In genomic region chr19:49818691-49819331, GRCh38 we compare ENCODE assay signal across 8 cellular contexts. TPM values are rescaled to one million over a fixed set of nuclear protein-coding genes. Genes with fewer than 3 reads are reported as not detected.
A peak's percentile ranks its signal among the peaks of the same experiment; 100 is the strongest.
DNase-seq lines count a peak whose midpoint lies in the region; ATAC-seq and TF ChIP-seq lines count a peak whose summit lies in the region.

No MANE protein-coding gene starts in this region.

- no peaks in the 10 kb centered on the region for H3K9me3 ChIP-seq in left ventricle myocardium inferior (replicated peaks)
- H3K9me3 ChIP-seq in lung (ENCODE audit: control insufficient read depth in 2 of 2, insufficient read depth in 1 of 2, low read length in 1 of 2) = no peaks in the 10 kb centered on the region

- ATAC-seq in left cardiac atrium (no peak), lung (ENCODE audit: insufficient read depth, low FRiP score) (no peak)

- H3K27ac ChIP-seq in left ventricle myocardium inferior (replicated peaks) (peak overlapping the region; percentile 92), lung (ENCODE audit: low read depth in 1 of 2, low read length in 1 of 2) (peak overlapping the region; percentile 74 to 95)

- TF ChIP-seq CTCF in left ventricle myocardium inferior (IDR thresholded peaks at IDR 0.05; ENCODE audit: borderline replicate concordance) = no peak
- no peak for TF ChIP-seq CTCF in lung (IDR thresholded peaks at IDR 0.05; ENCODE audit: control extremely low read depth, extremely low read depth)

- H3K4me3 ChIP-seq in left ventricle myocardium inferior = peak overlapping the region; percentile 86
- peak overlapping the region; percentile 81 for H3K4me3 ChIP-seq in lung

- intact Hi-C loops in left ventricle myocardium inferior (cut with micrococcal nuclease) (loop anchor here (5.0 kb wide), 1 partner anchor 48 kb away; the partner anchor contains the start of gene PNKP), left cardiac atrium (cut with DNase I) (loop anchor here (5.0 to 10.0 kb wide), 3 partner anchors 33 to 53 kb away; partner anchors contain the start of genes PNKP (in 1 of the 2) and PTOV1 (in 1 of the 2))

- no peaks in the 10 kb centered on the region for H3K27me3 ChIP-seq in left ventricle myocardium inferior (ENCODE audit: low read depth)
- no peaks in the 10 kb centered on the region for H3K27me3 ChIP-seq in lung (ENCODE audit: control insufficient read depth, insufficient read depth)

- peaks cover 49% of the 10 kb centered on the region for H3K4me1 ChIP-seq in left ventricle myocardium inferior
- peaks cover 0 to 4% of the 10 kb centered on the region in 2 donors for H3K4me1 ChIP-seq in lung (ENCODE audit: control insufficient read depth in 2 of 2, insufficient read depth in 2 of 2, low read length in 2 of 2)

- WGBS in lung, 2 donors = 25 to 38% methylated on average over 14 of the region's 14 CpGs

- DNase-seq in left ventricle myocardium inferior = no peak
- DNase-seq in left cardiac atrium = no peak
- DNase-seq in astrocyte of the hippocampus (ENCODE audit: low read depth, low spot score) = peak; percentile 45
- no peak for DNase-seq in lung (ENCODE audit: low spot score)
- DNase-seq in NCI-H2196 (lab: John Stamatoyannopoulos, UW; ENCODE audit: unreplicated experiment) = no peak
- no peak for DNase-seq in A172 (ENCODE audit: low spot score)
- DNase-seq in NOMO-1 treated with dmso at 0.1 percent for 144 hours (lab: John Stamatoyannopoulos, UW; ENCODE audit: unreplicated experiment) = no peak
- DNase-seq in stimulated activated CD4-positive, alpha-beta T cell treated with anti-CD3 and anti-CD28 coated beads, Interleukin-2, amount 100 ng/mL, for 48 hours = no peak

- H3K36me3 ChIP-seq in left ventricle myocardium inferior = peaks cover 12% of the 10 kb centered on the region
- H3K36me3 ChIP-seq in lung (ENCODE audit: control insufficient read depth in 2 of 2, insufficient read depth in 2 of 2, low read length in 2 of 2) = peaks cover 0 to 9% of the 10 kb centered on the region in 2 donors

RNA-seq across cellular contexts. Expression of gene MED25, which starts 0.7 kb away (rescaled TPM):
- total RNA-seq in left ventricle myocardium inferior (65.8 TPM), left cardiac atrium (10 to 100 TPM; 48.7 to 55.6 TPM), lung (10 to 100 TPM; 43.6 to 75.2 TPM)
- 10 to 100 TPM; 42.6 to 52.6 TPM for polyA plus RNA-seq in lung
- total RNA-seq in A172 (2014; rRNA removed; shearing (Covaris generic)) = 28.6 and 34.8 TPM in 2 replicates

RNA-seq across cellular contexts. Expression of gene FUZ, which starts 5.7 kb away (rescaled TPM):
- total RNA-seq in left ventricle myocardium inferior (18.3 TPM), left cardiac atrium (10 to 100 TPM; 11.0 to 16.2 TPM), lung (10 to 100 TPM; 33.9 to 36.8 TPM)
- 10 to 100 TPM; 18.4 to 26.5 TPM for polyA plus RNA-seq in lung
- total RNA-seq in A172 (2014; rRNA removed; shearing (Covaris generic)) = 17.6 and 19.0 TPM in 2 replicates

RNA-seq across cellular contexts. Expression of gene PTOV1, which starts 32.1 kb away (rescaled TPM):
- 104 TPM for total RNA-seq in left ventricle myocardium inferior
- total RNA-seq in left cardiac atrium = 100 to 1,000 TPM; 113 to 122 TPM
- total RNA-seq in lung = 100 to 1,000 TPM in 1 of 2 donors, 10 to 100 TPM in 1; 77.4 to 115 TPM
- 100 to 1,000 TPM in 1 of 2 donors, 10 to 100 TPM in 1; 62.9 to 101 TPM for polyA plus RNA-seq in lung
- total RNA-seq in A172 (2014; rRNA removed; shearing (Covaris generic)) = 119 and 139 TPM in 2 replicates

RNA-seq across cellular contexts. Expression of gene PNKP, which starts 48.6 kb away (rescaled TPM):
- 45.1 TPM for total RNA-seq in left ventricle myocardium inferior
- total RNA-seq in left cardiac atrium = 10 to 100 TPM; 38.7 to 54.5 TPM
- total RNA-seq in lung = 100 to 1,000 TPM in 1 of 2 donors, 10 to 100 TPM in 1; 44.7 to 120 TPM
- 10 to 100 TPM; 53.3 to 75.1 TPM for polyA plus RNA-seq in lung
- 50.7 and 63.0 TPM in 2 replicates for total RNA-seq in A172 (2014; rRNA removed; shearing (Covaris generic))

RNA-seq across cellular contexts. Expression of gene AP2A1, which starts 52.0 kb away (rescaled TPM):
- total RNA-seq in left ventricle myocardium inferior = 65.5 TPM
- 10 to 100 TPM; 68.0 to 77.8 TPM for total RNA-seq in left cardiac atrium
- 10 to 100 TPM; 44.9 to 87.2 TPM for total RNA-seq in lung
- 10 to 100 TPM; 31.5 to 64.0 TPM for polyA plus RNA-seq in lung
- 116 and 130 TPM in 2 replicates for total RNA-seq in A172 (2014; rRNA removed; shearing (Covaris generic))
